ENCODE assay signal across 22 cellular contexts in genomic region chr20:62138912-62139311, GRCh38. TPM values are rescaled to one million over a fixed set of nuclear protein-coding genes. Genes with fewer than 3 reads are reported as not detected.
DNase-seq lines count a peak whose midpoint lies in the region; ATAC-seq lines count a peak whose summit lies in the region.
"Had no signal": no experiment of that assay in that cellular context is flagged by ENCODE, and none has a peak within 500 bp of the region (broad histone marks: within the 10 kb centered on the region; RNA-seq: fewer than 3 reads in every experiment).

No MANE protein-coding gene starts in this region.

- DNase-seq in activated naive CD8-positive, alpha-beta T cell treated with anti-CD3 and anti-CD28 coated beads for 36 hours = no peak
- no peak for DNase-seq in central memory CD8-positive, alpha-beta T cell (ENCODE audit: low spot score in 2 of 2)
- DNase-seq in H4 (ENCODE audit: low spot score) = no peak
- no peak for DNase-seq in T-helper 9 cell
- DNase-seq: activated naive CD4-positive, alpha-beta T cell treated with Interleukin-2 at 50 U/mL for 16 hours; activated T-cell treated with anti-CD3 and anti-CD28 coated beads, Interleukin-2, amount 50 U/mL, for 72 hours; anterior cingulate cortex; central memory CD4-positive, alpha-beta T cell; mesenchymal stem cell; NCI-H1436; NCI-H748 treated with DMSO at 0.1 percent for 48 hours; small intestine; stimulated activated CD8-positive, alpha-beta memory T cell treated with anti-CD3 and anti-CD28 coated beads, Interleukin-4, amount 100 ng/mL, for 48 hours; transverse colon had no signal

- no peaks in the 10 kb centered on the region for H3K9me3 ChIP-seq in skeletal muscle tissue (ENCODE audit: control insufficient read depth in 3 of 3, low read length in 3 of 3)
- H3K9me3 ChIP-seq: HAP-1, transverse colon had no signal

- peaks cover 37% of the 10 kb centered on the region for H3K4me1 Mint-ChIP-seq in activated naive CD8-positive, alpha-beta T cell (ENCODE audit: low read depth)
- H3K4me1 Mint-ChIP-seq in activated naive CD8-positive, alpha-beta T cell treated with anti-CD3 and anti-CD28 coated beads for 36 hours = peaks cover 36% of the 10 kb centered on the region
- H3K4me1 Mint-ChIP-seq in IgD-negative memory B cell = peaks cover 15 to 26% (median 17%) of the 10 kb centered on the region in 3 donors
- H3K4me1 Mint-ChIP-seq in central memory CD8-positive, alpha-beta T cell = peaks cover 42% of the 10 kb centered on the region

- no peaks in the 10 kb centered on the region for H3K27me3 ChIP-seq in skeletal muscle tissue (ENCODE audit: control insufficient read depth in 3 of 3, insufficient read depth in 3 of 3, low read length in 3 of 3)
- H3K27me3 ChIP-seq: transverse colon had no signal

- peaks cover 32 to 50% (median 39%) of the 10 kb centered on the region in 3 donors for H3K4me1 ChIP-seq in skeletal muscle tissue (ENCODE audit: control insufficient read depth in 3 of 3, insufficient read depth in 3 of 3, low read length in 3 of 3)

- H3K4me3 ChIP-seq in skeletal muscle tissue (ENCODE audit: low read length in 3 of 3) = no peak overlapping the region
- H3K4me3 ChIP-seq: HAP-1, transverse colon had no signal

- H3K27ac ChIP-seq in skeletal muscle tissue (ENCODE audit: low read depth, low read length) = peak overlapping the region; percentile 7
- H3K27ac ChIP-seq: KMS-11, transverse colon had no signal

- H3K36me3 Mint-ChIP-seq in activated naive CD8-positive, alpha-beta T cell = peaks cover 10% of the 10 kb centered on the region
- H3K36me3 Mint-ChIP-seq in activated naive CD8-positive, alpha-beta T cell treated with anti-CD3 and anti-CD28 coated beads for 36 hours = peaks cover 41% of the 10 kb centered on the region
- peaks cover 6% of the 10 kb centered on the region for H3K36me3 Mint-ChIP-seq in IgD-negative memory B cell
- peaks cover 72% of the 10 kb centered on the region for H3K36me3 Mint-ChIP-seq in central memory CD8-positive, alpha-beta T cell (ENCODE audit: insufficient read depth)

- H3K9me3 Mint-ChIP-seq in activated naive CD8-positive, alpha-beta T cell (ENCODE audit: low read depth) = no peaks in the 10 kb centered on the region
- H3K9me3 Mint-ChIP-seq in activated naive CD8-positive, alpha-beta T cell treated with anti-CD3 and anti-CD28 coated beads for 36 hours = no peaks in the 10 kb centered on the region
- H3K9me3 Mint-ChIP-seq in IgD-negative memory B cell = no peaks in the 10 kb centered on the region
- no peaks in the 10 kb centered on the region for H3K9me3 Mint-ChIP-seq in central memory CD8-positive, alpha-beta T cell
- H3K9me3 Mint-ChIP-seq: activated T-cell treated with anti-CD3 and anti-CD28 coated beads, Interleukin-2, amount 50 U/mL, for 72 hours; T-helper 1 cell treated with Interleukin-12 subunit alpha and Interleukin-12 subunit beta and Interleukin-4 antibody, amounts not matched to agents 30 μg/mL and 1 μg/mL, for 36 hours had no signal

- H3K27ac Mint-ChIP-seq in activated naive CD8-positive, alpha-beta T cell = peak overlapping the region; percentile 61
- H3K27ac Mint-ChIP-seq in activated naive CD8-positive, alpha-beta T cell treated with anti-CD3 and anti-CD28 coated beads for 36 hours = no peak overlapping the region
- H3K27ac Mint-ChIP-seq in IgD-negative memory B cell = peak overlapping the region; percentile 28 to 50 (median 39)
- H3K27ac Mint-ChIP-seq in central memory CD8-positive, alpha-beta T cell (ENCODE audit: low read depth) = peak overlapping the region; percentile 67
- H3K27ac Mint-ChIP-seq: T-helper 1 cell treated with Interleukin-12 subunit alpha and Interleukin-12 subunit beta and Interleukin-4 antibody, amounts not matched to agents 30 μg/mL and 1 μg/mL, for 36 hours had no signal

- no peak for ATAC-seq in central memory CD8-positive, alpha-beta T cell (replicated peaks; ENCODE audit: extremely low read depth, poor library complexity, severe bottlenecking)
- no peak for ATAC-seq in HG03457 (IDR thresholded peaks at IDR 0.05; ENCODE audit: unreplicated experiment)
- ATAC-seq: activated T-cell treated with anti-CD3 and anti-CD28 coated beads, Interleukin-2, amount 50 U/mL, for 72 hours; left lobe of liver had no signal

- no peak overlapping the region for H3K4me3 Mint-ChIP-seq in activated naive CD8-positive, alpha-beta T cell
- H3K4me3 Mint-ChIP-seq in activated naive CD8-positive, alpha-beta T cell treated with anti-CD3 and anti-CD28 coated beads for 36 hours = no peak overlapping the region
- peak overlapping the region in 3 of 4 donors; percentile 3 to 94 (median 58) for H3K4me3 Mint-ChIP-seq in IgD-negative memory B cell
- no peak overlapping the region for H3K4me3 Mint-ChIP-seq in central memory CD8-positive, alpha-beta T cell
- H3K4me3 Mint-ChIP-seq: activated T-cell treated with anti-CD3 and anti-CD28 coated beads, Interleukin-2, amount 50 U/mL, for 72 hours; T-helper 1 cell treated with Interleukin-12 subunit alpha and Interleukin-12 subunit beta and Interleukin-4 antibody, amounts not matched to agents 30 μg/mL and 1 μg/mL, for 36 hours had no signal

- H3K27me3 Mint-ChIP-seq in activated naive CD8-positive, alpha-beta T cell = no peaks in the 10 kb centered on the region
- H3K27me3 Mint-ChIP-seq in activated naive CD8-positive, alpha-beta T cell treated with anti-CD3 and anti-CD28 coated beads for 36 hours = no peaks in the 10 kb centered on the region
- no peaks in the 10 kb centered on the region for H3K27me3 Mint-ChIP-seq in IgD-negative memory B cell
- no peaks in the 10 kb centered on the region for H3K27me3 Mint-ChIP-seq in central memory CD8-positive, alpha-beta T cell

- H3K36me3 ChIP-seq in skeletal muscle tissue (ENCODE audit: control insufficient read depth in 3 of 3, insufficient read depth in 3 of 3, low read length in 3 of 3) = peaks cover 45 to 64% (median 60%) of the 10 kb centered on the region in 3 donors

- no peak overlapping the region for H3K9ac ChIP-seq in skeletal muscle tissue (ENCODE audit: low read depth in 1 of 3, low read length in 3 of 3)
- H3K9ac ChIP-seq: KMS-11 had no signal

RNA-seq across cellular contexts. Expression of gene PSMA7, which starts 4.3 kb away (rescaled TPM):
- 100 to 1,000 TPM; 362 to 367 TPM for total RNA-seq in activated naive CD8-positive, alpha-beta T cell treated with anti-CD3 and anti-CD28 coated beads for 36 hours
- polyA plus RNA-seq in IgD-negative memory B cell = 428 TPM
- total RNA-seq in skeletal muscle tissue = 121 TPM
- 694 and 771 TPM in 2 replicates for total RNA-seq in H4 (2014; rRNA removed; shearing (Covaris generic))

RNA-seq across cellular contexts. Expression of gene SS18L1, which starts 4.7 kb away (rescaled TPM):
- 10 to 100 TPM; 12.1 to 12.3 TPM for total RNA-seq in activated naive CD8-positive, alpha-beta T cell treated with anti-CD3 and anti-CD28 coated beads for 36 hours
- polyA plus RNA-seq in IgD-negative memory B cell = 1.4 TPM
- 11.5 TPM for total RNA-seq in skeletal muscle tissue
- total RNA-seq in H4 (2014; rRNA removed; shearing (Covaris generic)) = 3.3 TPM in 2 replicates

RNA-seq across cellular contexts. Expression of gene LSM14B, which starts 16.6 kb away (rescaled TPM):
- 10 to 100 TPM; 32.8 to 34.5 TPM for total RNA-seq in activated naive CD8-positive, alpha-beta T cell treated with anti-CD3 and anti-CD28 coated beads for 36 hours
- polyA plus RNA-seq in IgD-negative memory B cell = 0.98 TPM
- 53.8 TPM for total RNA-seq in skeletal muscle tissue
- total RNA-seq in H4 (2014; rRNA removed; shearing (Covaris generic)) = 29.3 and 36.7 TPM in 2 replicates

RNA-seq across cellular contexts. Expression of gene MTG2, which starts 43.9 kb away (rescaled TPM):
- total RNA-seq in activated naive CD8-positive, alpha-beta T cell treated with anti-CD3 and anti-CD28 coated beads for 36 hours = 10 to 100 TPM; 36.1 to 39.9 TPM
- polyA plus RNA-seq in IgD-negative memory B cell = 26.2 TPM
- total RNA-seq in skeletal muscle tissue = 10.4 TPM
- 13.3 and 18.0 TPM in 2 replicates for total RNA-seq in H4 (2014; rRNA removed; shearing (Covaris generic))

Comparison
In these comparisons a context has a peak if more than half of its experiments do, and no peak if none do; other contexts are left out.
1. H3K4me3 Mint-ChIP-seq: peak in IgD-negative memory B cell (3 of 4); none in activated naive CD8-positive, alpha-beta T cell (single experiment), activated naive CD8-positive, alpha-beta T cell treated with anti-CD3 and anti-CD28 coated beads for 36 hours (single experiment) and central memory CD8-positive, alpha-beta T cell (single experiment).